ENCODE assay signal across 9 cellular contexts in genomic region chr3:126113733-126114132, GRCh38. TPM values are rescaled to one million over a fixed set of nuclear protein-coding genes. Genes with fewer than 3 reads are reported as not detected.
DNase-seq lines count a peak whose midpoint lies in the region; ATAC-seq, FAIRE-seq and TF ChIP-seq lines count a peak whose summit lies in the region.
"Had no signal": no experiment of that assay in that cellular context is flagged by ENCODE, and none has a peak within 500 bp of the region (broad histone marks: within the 10 kb centered on the region; RNA-seq: fewer than 3 reads in every experiment).

No MANE protein-coding gene starts in this region.

- peaks cover 6% of the 10 kb centered on the region for H3K27me3 ChIP-seq in lower lobe of right lung (ENCODE audit: low read depth)

- no peak overlapping the region for H3K4me3 Mint-ChIP-seq in activated CD8-positive, alpha-beta T cell treated with anti-CD3 and anti-CD28 coated beads, Interleukin-2, amount 10 ng/mL, durations not matched to agents 7 days and 5 days

- H3K4me1 Mint-ChIP-seq in activated CD8-positive, alpha-beta T cell treated with anti-CD3 and anti-CD28 coated beads, Interleukin-2, amount 10 ng/mL, durations not matched to agents 7 days and 5 days (ENCODE audit: low read depth) = no peaks in the 10 kb centered on the region

- POLR2A ChIA-PET in activated CD8-positive, alpha-beta T cell treated with anti-CD3 and anti-CD28 coated beads, Interleukin-2, amount 10 ng/mL, durations not matched to agents 7 days and 5 days (lab: Charles Lee) = no interaction called here

- ATAC-seq in activated CD8-positive, alpha-beta T cell treated with anti-CD3 and anti-CD28 coated beads, Interleukin-2, amount 10 ng/mL, durations not matched to agents 7 days and 5 days = peak; percentile 61
- ATAC-seq in lower lobe of right lung = no peak
- no peak for ATAC-seq in GM21528 (IDR thresholded peaks at IDR 0.05; ENCODE audit: low FRiP score, unreplicated experiment)
- ATAC-seq in GM19035 (IDR thresholded peaks at IDR 0.05; ENCODE audit: unreplicated experiment) = no peak

- DNase-seq in AG09319 (ENCODE audit: extremely low read depth, low read depth) (no peak), GM19240 (ENCODE audit: insufficient read length, low spot score) (peak; percentile 32), lower lobe of right lung (no peak), GM12892 (ENCODE audit: insufficient read length) (no peak)
- DNase-seq in activated CD8-positive, alpha-beta T cell treated with anti-CD3 and anti-CD28 coated beads, Interleukin-2, amount 10 ng/mL, durations not matched to agents 7 days and 5 days = no peak
- no peak for DNase-seq in activated naive CD4-positive, alpha-beta T cell treated with Interleukin-2 at 50 U/mL for 16 hours

- TF ChIP-seq CTCF in AG09319 (IDR thresholded peaks at IDR 0.05; ENCODE audit: low read depth, low read length) (peak; percentile 12), lower lobe of right lung (IDR thresholded peaks at IDR 0.05) (peak; percentile 24)

- no peaks in the 10 kb centered on the region for H3K27me3 Mint-ChIP-seq in activated CD8-positive, alpha-beta T cell treated with anti-CD3 and anti-CD28 coated beads, Interleukin-2, amount 10 ng/mL, durations not matched to agents 7 days and 5 days (ENCODE audit: low read depth)

- H3K4me1 ChIP-seq in lower lobe of right lung = no peaks in the 10 kb centered on the region

- TF ChIP-seq POLR2A in GM12892 (IDR thresholded peaks at IDR 0.05; ENCODE audit: low read depth, low read length) = no peak

- no peaks in the 10 kb centered on the region for H3K36me3 ChIP-seq in lower lobe of right lung

- no peaks in the 10 kb centered on the region for H3K36me3 Mint-ChIP-seq in activated CD8-positive, alpha-beta T cell treated with anti-CD3 and anti-CD28 coated beads, Interleukin-2, amount 10 ng/mL, durations not matched to agents 7 days and 5 days (ENCODE audit: low read depth)

- H3K4me3 ChIP-seq in lower lobe of right lung = no peak overlapping the region
- H3K4me3 ChIP-seq: SK-N-MC had no signal

- H3K27ac ChIP-seq in lower lobe of right lung = no peak overlapping the region
- H3K27ac ChIP-seq: SK-N-MC had no signal

- intact Hi-C loops in lower lobe of right lung (cut with DNase I) = no loop called here

- no peaks in the 10 kb centered on the region for H3K9me3 Mint-ChIP-seq in activated CD8-positive, alpha-beta T cell treated with anti-CD3 and anti-CD28 coated beads, Interleukin-2, amount 10 ng/mL, durations not matched to agents 7 days and 5 days (ENCODE audit: insufficient read depth)

- CTCF ChIA-PET in activated CD8-positive, alpha-beta T cell treated with anti-CD3 and anti-CD28 coated beads, Interleukin-2, amount 10 ng/mL, durations not matched to agents 7 days and 5 days (lab: Charles Lee) = no interaction called here

- H3K9me3 ChIP-seq in lower lobe of right lung = no peaks in the 10 kb centered on the region

- FAIRE-seq in GM12892 (lab: Jason Lieb, UNC) = no peak

- no peak overlapping the region for H3K27ac Mint-ChIP-seq in activated CD8-positive, alpha-beta T cell treated with anti-CD3 and anti-CD28 coated beads, Interleukin-2, amount 10 ng/mL, durations not matched to agents 7 days and 5 days

RNA-seq across cellular contexts. Expression of gene SLC41A3, which starts 29.8 kb away (rescaled TPM):
- total RNA-seq in activated CD8-positive, alpha-beta T cell treated with anti-CD3 and anti-CD28 coated beads, Interleukin-2, amount 10 ng/mL, durations not matched to agents 7 days and 5 days = 10 to 100 TPM; 22.0 to 26.5 TPM
- total RNA-seq in lower lobe of right lung = 36.2 TPM
- polyA plus RNA-seq in GM12892 (2012; ENCODE audit: missing spikeins) = 15.4 TPM
